ENCODE assay signal across 22 cellular contexts in the genomic region with DNA sequence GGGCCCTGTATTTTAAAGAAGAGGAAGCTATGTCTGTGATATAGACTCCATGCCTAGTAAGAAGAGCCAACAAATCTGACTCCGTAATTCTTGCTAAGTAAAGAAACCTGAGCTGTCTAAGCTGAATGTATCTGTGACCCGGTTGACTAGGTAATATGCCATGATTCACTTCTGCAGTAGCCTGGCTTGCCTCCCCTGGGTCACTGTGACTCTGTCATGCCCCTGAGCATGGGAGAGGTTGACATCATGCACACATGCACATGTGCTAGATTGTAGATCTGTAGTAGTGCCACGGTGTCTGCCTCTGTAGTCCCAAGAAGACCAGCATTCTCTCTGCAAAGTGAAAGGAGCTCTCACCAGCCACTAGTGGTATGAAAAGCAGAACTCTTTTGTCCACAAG. TPM values are rescaled to one million over a fixed set of nuclear protein-coding genes. Genes with fewer than 3 reads are reported as not detected.
A peak's percentile ranks its signal among the peaks of the same experiment; 100 is the strongest.
DNase-seq lines count a peak whose midpoint lies in the region; ATAC-seq, FAIRE-seq and TF ChIP-seq lines count a peak whose summit lies in the region.
"Had no signal": no experiment of that assay in that cellular context is flagged by ENCODE, and none has a peak within 500 bp of the region (broad histone marks: within the 10 kb centered on the region; RNA-seq: fewer than 3 reads in every experiment).

No MANE protein-coding gene starts in this region.

- H3K9me3 ChIP-seq in WERI-Rb-1 (ENCODE audit: severe bottlenecking) (no peaks in the 10 kb centered on the region), keratinocyte (ENCODE audit: control insufficient read depth, low read depth, low read length) (no peaks in the 10 kb centered on the region), suprapubic skin (no peaks in the 10 kb centered on the region), OCI-LY7 (ENCODE audit: low read length) (no peaks in the 10 kb centered on the region)
- H3K9me3 ChIP-seq: colonic mucosa, esophagus muscularis mucosa, uterus had no signal

- peaks cover 14% of the 10 kb centered on the region for H3K79me2 ChIP-seq in keratinocyte (ENCODE audit: control insufficient read depth, insufficient read depth, low read length)
- H3K79me2 ChIP-seq in OCI-LY7 (ENCODE audit: insufficient read depth, low read depth, low read length), result no peaks in the 10 kb centered on the region

- H3K9ac ChIP-seq in keratinocyte (ENCODE audit: control insufficient read depth, extremely low read depth, insufficient read depth, low read length), result no peak overlapping the region

- TF ChIP-seq POLR2A in suprapubic skin (IDR thresholded peaks at IDR 0.05), result no peak

- no TSS peak for BruUV-seq in OCI-LY7 (replicated peaks; lab: Mats Ljungman, UMichigan)

- peaks cover 2% of the 10 kb centered on the region for H3K9me1 ChIP-seq in keratinocyte (ENCODE audit: control insufficient read depth, extremely low read depth, insufficient read depth, low read length)

- no peaks in the 10 kb centered on the region for H3K9me2 ChIP-seq in OCI-LY7 (ENCODE audit: insufficient read depth, low read length)

- TF ChIP-seq CTCF in WERI-Rb-1 (IDR thresholded peaks at IDR 0.05; ENCODE audit: low read depth, low read length), result no peak
- TF ChIP-seq CTCF in keratinocyte (optimal IDR thresholded peaks at IDR 0.05 in 1 of 3, IDR thresholded peaks at IDR 0.05 in 1 of 3, conservative IDR thresholded peaks at IDR 0.05 in 1 of 3; ENCODE audit: extremely low read depth in 1 of 3, insufficient read depth in 2 of 3, low read length in 3 of 3), result no peak
- TF ChIP-seq CTCF in suprapubic skin (IDR thresholded peaks at IDR 0.05), result no peak
- TF ChIP-seq CTCF in OCI-LY7 (conservative IDR thresholded peaks at IDR 0.05; ENCODE audit: low read length), result no peak

- intact Hi-C loops in OCI-LY7 (cut with micrococcal nuclease; ENCODE audit: unreplicated experiment), result no loop called here

- H3K36me3 ChIP-seq in WERI-Rb-1 (no peaks in the 10 kb centered on the region), keratinocyte (ENCODE audit: control insufficient read depth in 2 of 2, extremely low read depth in 1 of 2, insufficient read depth in 2 of 2, low read length in 2 of 2) (peaks cover 10 to 11% of the 10 kb centered on the region in 2 experiments), suprapubic skin (peaks cover 3% of the 10 kb centered on the region), OCI-LY7 (ENCODE audit: insufficient read depth, low read length) (no peaks in the 10 kb centered on the region)
- H3K36me3 ChIP-seq: colonic mucosa, uterus had no signal

- no peak for ATAC-seq in HG02938 (IDR thresholded peaks at IDR 0.05; ENCODE audit: unreplicated experiment)
- ATAC-seq: activated naive CD8-positive, alpha-beta T cell treated with anti-CD3 and anti-CD28 coated beads, Interleukin-2, amount 50 U/mL, for 24 hours; K562; natural killer cell; T-helper 17 cell had no signal

- peak; percentile 32 for FAIRE-seq in keratinocyte (lab: Jason Lieb, UNC)
- FAIRE-seq: K562 had no signal

- dilution Hi-C loops in keratinocyte (cut with MboI; ENCODE audit: extremely low pct_ligation_motif_present, low sequenced_read_pairs), result no loop called here

- H3K27ac ChIP-seq in WERI-Rb-1 (no peak overlapping the region), keratinocyte (ENCODE audit: control insufficient read depth, insufficient read depth, low read length) (no peak overlapping the region), suprapubic skin (no peak overlapping the region), OCI-LY7 (ENCODE audit: low read depth, low read length, poor library complexity, severe bottlenecking) (no peak overlapping the region)
- H3K27ac ChIP-seq: colonic mucosa, uterus had no signal

- 61% methylated on average over 3 of the region's 3 CpGs for WGBS in suprapubic skin

- H3K4me1 ChIP-seq in keratinocyte (ENCODE audit: control insufficient read depth, extremely low read depth, insufficient read depth, low read length), result peaks cover 26% of the 10 kb centered on the region
- peaks cover 31% of the 10 kb centered on the region for H3K4me1 ChIP-seq in suprapubic skin
- no peaks in the 10 kb centered on the region for H3K4me1 ChIP-seq in OCI-LY7 (ENCODE audit: insufficient read depth, low read length, poor library complexity, severe bottlenecking)
- H3K4me1 ChIP-seq: colonic mucosa, uterus had no signal

- H3K4me2 ChIP-seq in keratinocyte (ENCODE audit: control insufficient read depth, extremely low read depth, insufficient read depth, low read depth, low read length), result no peak overlapping the region
- H3K4me2 ChIP-seq in OCI-LY7 (ENCODE audit: low read length), result no peak overlapping the region

- TF ChIP-seq EP300 in suprapubic skin (IDR thresholded peaks at IDR 0.05), result no peak

- H3K4me3 ChIP-seq in WERI-Rb-1 (ENCODE audit: low read depth, low read length) (no peak overlapping the region), keratinocyte (ENCODE audit: control insufficient read depth in 2 of 3, extremely low read depth in 1 of 3, insufficient read depth in 2 of 3, low read depth in 1 of 3, low read length in 3 of 3) (no peak overlapping the region), suprapubic skin (no peak overlapping the region), OCI-LY7 (ENCODE audit: low read depth, low read length, poor library complexity, severe bottlenecking) (no peak overlapping the region)
- H3K4me3 ChIP-seq: colonic mucosa, esophagus muscularis mucosa, K562, uterus had no signal

- DNase-seq in SIG-M5 treated with dmso at 0.1 percent for 504 hours (lab: John Stamatoyannopoulos, UW; ENCODE audit: unreplicated experiment), result peak; percentile 25
- DNase-seq in SIG-M5 (lab: John Stamatoyannopoulos, UW), result no peak
- peak; percentile 39 for DNase-seq in WERI-Rb-1
- DNase-seq in keratinocyte (ENCODE audit: low read depth, low spot score), result no peak
- DNase-seq in suprapubic skin (ENCODE audit: low spot score in 2 of 2), result no peak
- DNase-seq in retina, result no peak
- no peak for DNase-seq in OCI-LY7 (ENCODE audit: low spot score)
- DNase-seq: activated CD4-positive, alpha-beta T cell treated with anti-CD3 and anti-CD28 coated beads, Interleukin-2, amount 50 U/mL, for 1 hour; activated naive CD8-positive, alpha-beta T cell treated with anti-CD3 and anti-CD28 coated beads, Interleukin-2, amount 50 U/mL, for 24 hours; activated T-cell treated with anti-CD3 and anti-CD28 coated beads, Interleukin-2, amount 50 U/mL, for 1 hour; colonic mucosa; COR-L47; hippocampal formation; natural killer cell; NCI-H526; stimulated activated CD4-positive, alpha-beta T cell treated with anti-CD3 and anti-CD28 coated beads, Interleukin-4, amount 100 ng/mL, for 4 hours; stimulated activated naive CD4-positive, alpha-beta T cell; T-helper 17 cell; uterus had no signal

- H2AFZ ChIP-seq in keratinocyte (ENCODE audit: control insufficient read depth, low read length) (no peak overlapping the region), OCI-LY7 (ENCODE audit: low read length) (no peak overlapping the region)

- H4K20me1 ChIP-seq in keratinocyte (ENCODE audit: control insufficient read depth, extremely low read depth, insufficient read depth, low read length), result no peaks in the 10 kb centered on the region
- H4K20me1 ChIP-seq in OCI-LY7 (ENCODE audit: insufficient read depth, low read length), result no peaks in the 10 kb centered on the region

- H3K27me3 ChIP-seq in WERI-Rb-1 (ENCODE audit: insufficient read depth, low read depth, severe bottlenecking) (no peaks in the 10 kb centered on the region), keratinocyte (ENCODE audit: control insufficient read depth, extremely low read depth, insufficient read depth, low read length) (no peaks in the 10 kb centered on the region), suprapubic skin (no peaks in the 10 kb centered on the region)
- H3K27me3 ChIP-seq: colonic mucosa, esophagus muscularis mucosa, uterus had no signal

- POLR2A ChIA-PET in OCI-LY7 (lab: Charles Lee), result interaction anchor here (0.7 to 1.3 kb wide), 3 partner anchors 10 to 33 kb away, joined by 3 read pairs; no protein-coding TSS in a partner anchor

- CTCF ChIA-PET in OCI-LY7 (lab: Charles Lee; ENCODE audit: unreplicated experiment), result interaction anchor here (0.9 kb wide), 1 partner anchor 123 kb away, joined by 3 read pairs; no protein-coding TSS in a partner anchor

RNA-seq across cellular contexts. Expression of gene SLC22A5, which starts 9.1 kb away (rescaled TPM):
- polyA plus RNA-seq in keratinocyte, result 14.8 to 23.0 TPM (median 21.5 TPM) in 3 replicates
- 2.4 TPM for polyA plus RNA-seq in keratinocyte (2011; ENCODE audit: low read depth)
- 9.5 and 17.4 TPM in 2 replicates for polyA plus RNA-seq in keratinocyte (2011; cell fraction: cytosol; rRNA removed)
- polyA plus RNA-seq in keratinocyte (2011; cell fraction: nucleus; rRNA removed), result 56.3 and 66.2 TPM in 2 replicates
- 7.7 and 9.6 TPM in 2 replicates for polyA plus RNA-seq in keratinocyte (2012; ENCODE audit: low replicate concordance)
- polyA minus RNA-seq in keratinocyte, result 43.5 to 54.4 TPM (median 46.9 TPM) in 3 replicates
- 18.8 TPM for polyA minus RNA-seq in keratinocyte (2011; cell fraction: cytosol; rRNA and poly(A)+ RNA removed)
- 29.9 and 37.5 TPM in 2 replicates for polyA minus RNA-seq in keratinocyte (2011; cell fraction: nucleus; rRNA and poly(A)+ RNA removed)
- 10 to 100 TPM; 23.2 to 36.6 (median 26.3) TPM for total RNA-seq in suprapubic skin
- total RNA-seq in OCI-LY7 (2014; rRNA removed; shearing (Covaris generic)), result 0.88 TPM in 1 of 2 replicates, not detected in the other
- 0.18 and 0.36 TPM in 2 replicates for total RNA-seq in OCI-LY7 (2022)

Comparison
In these comparisons a context has a peak if more than half of its experiments do, and no peak if none do; other contexts are left out.
1. DNase-seq: peak in SIG-M5 treated with dmso at 0.1 percent for 504 hours (single experiment) and WERI-Rb-1 (single experiment); none in SIG-M5 (single experiment), keratinocyte (single experiment), suprapubic skin (0 of 2), retina (single experiment) and OCI-LY7 (single experiment).
2. RNA of gene SLC22A5, which starts 9.1 kb away (total RNA-seq): 23.2 to 36.6 TPM in suprapubic skin; 0.18 to 0.88 TPM in OCI-LY7; every median in the first group is over 10 times any median in the second.